Comparison of ENCODE assay signal across 17 cellular contexts in the genomic region with DNA sequence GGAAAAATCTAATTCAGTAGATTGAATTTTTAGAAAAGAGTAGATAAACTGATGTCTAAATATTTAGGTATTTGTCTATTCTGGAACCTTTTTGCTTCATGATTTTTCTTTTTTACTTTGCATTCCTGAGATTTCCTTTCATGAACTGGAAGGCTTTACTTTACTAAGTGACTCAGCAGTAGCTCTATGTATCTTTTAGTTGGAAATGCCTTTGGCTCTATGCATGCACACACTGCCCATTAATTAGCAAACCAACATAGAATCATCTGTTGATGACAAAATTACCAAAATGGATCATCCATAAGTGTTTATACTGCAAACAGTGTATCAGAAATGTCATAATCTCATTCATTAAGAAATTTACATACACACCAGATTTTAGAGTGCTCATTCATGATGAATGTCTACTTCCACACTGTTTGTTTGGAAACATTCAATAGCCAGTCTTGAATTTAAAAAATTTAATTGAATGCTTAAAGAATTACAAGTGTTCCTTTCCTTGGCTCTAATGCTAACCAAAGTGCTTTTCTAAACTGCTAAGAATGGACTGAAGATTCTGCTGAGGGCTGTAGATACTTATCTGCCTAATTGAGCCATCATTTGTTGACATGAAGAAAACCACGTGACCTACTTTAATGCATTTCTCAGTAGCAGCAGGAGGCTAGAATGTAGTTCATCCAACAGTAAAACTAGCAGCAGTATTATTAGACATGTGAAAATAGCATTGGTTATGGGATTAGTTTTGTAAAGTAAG.
DNase-seq lines count a peak whose midpoint lies in the region; ATAC-seq, FAIRE-seq and TF ChIP-seq lines count a peak whose summit lies in the region.
"Had no signal": no experiment of that assay in that cellular context is flagged by ENCODE, and none has a peak within 500 bp of the region (broad histone marks: within the 10 kb centered on the region; RNA-seq: fewer than 3 reads in every experiment).

No MANE protein-coding gene starts in this region.

- H3K4me1 Mint-ChIP-seq in activated naive CD8-positive, alpha-beta T cell treated with anti-CD3 and anti-CD28 coated beads for 36 hours = peaks cover 4% of the 10 kb centered on the region

- H3K27ac Mint-ChIP-seq in activated naive CD8-positive, alpha-beta T cell treated with anti-CD3 and anti-CD28 coated beads for 36 hours = no peak overlapping the region
- H3K27ac Mint-ChIP-seq: activated naive CD4-positive, alpha-beta T cell treated with anti-CD3 and anti-CD28 coated beads for 36 hours; CD4-positive, CD25-positive, alpha-beta regulatory T cell had no signal

- POLR2A ChIA-PET in A549 (lab: Yijun Ruan, JAX) = no interaction called here

- 20% methylated on average over 1 of the region's 1 CpG for WGBS in A549 (ENCODE audit: missing lambda C conversion rate)
- WGBS in GM23248 (ENCODE audit: low coverage in 1 of 2, low lambda C conversion rate in 2 of 2, missing lambda C conversion rate in 2 of 2), 2 experiments = 25 to 28% methylated on average over 1 of the region's 1 CpG

- no peak for TF ChIP-seq EP300 in A549 (IDR thresholded peaks at IDR 0.05)

- H3K4me3 Mint-ChIP-seq in activated naive CD8-positive, alpha-beta T cell treated with anti-CD3 and anti-CD28 coated beads for 36 hours = no peak overlapping the region
- H3K4me3 Mint-ChIP-seq: activated naive CD4-positive, alpha-beta T cell treated with anti-CD3 and anti-CD28 coated beads for 36 hours; CD4-positive, CD25-positive, alpha-beta regulatory T cell had no signal

- peaks cover 38% of the 10 kb centered on the region for H3K36me3 Mint-ChIP-seq in activated naive CD8-positive, alpha-beta T cell treated with anti-CD3 and anti-CD28 coated beads for 36 hours

- H3K4me1 ChIP-seq in A549 = peaks cover 30% of the 10 kb centered on the region
- peaks cover 33% of the 10 kb centered on the region for H3K4me1 ChIP-seq in GM23248 (ENCODE audit: insufficient read depth)
- H3K4me1 ChIP-seq: right atrium auricular region, uterus had no signal

- no peak overlapping the region for H3K9ac ChIP-seq in GM23248

- no peak overlapping the region for H3K4me3 ChIP-seq in A549
- peak overlapping the region; percentile 15; the same call in 1 of the 2 replicates for H3K4me3 ChIP-seq in GM23248
- H3K4me3 ChIP-seq: left ventricle myocardium inferior, right atrium auricular region, uterus had no signal

- no peaks in the 10 kb centered on the region for H3K9me2 ChIP-seq in GM23248 (ENCODE audit: insufficient read depth)

- peak in 1 of 2 experiments; percentile 60; a peak in 2 of 6 replicates for ATAC-seq in A549
- ATAC-seq in GM18502 (IDR thresholded peaks at IDR 0.05; ENCODE audit: poor library complexity, unreplicated experiment) = no peak
- no peak for ATAC-seq in GM18511 (IDR thresholded peaks at IDR 0.05; ENCODE audit: unreplicated experiment)

- no peaks in the 10 kb centered on the region for H3K79me2 ChIP-seq in GM23248 (ENCODE audit: insufficient read depth)

- no peaks in the 10 kb centered on the region for H4K20me1 ChIP-seq in GM23248 (ENCODE audit: insufficient read depth)

- no peak for TF ChIP-seq RAD21 in A549 (conservative IDR thresholded peaks at IDR 0.05 in 1 of 2, IDR thresholded peaks at IDR 0.05 in 1 of 2)

- CTCF ChIA-PET in A549 (lab: Yijun Ruan, JAX) = no interaction called here

- DNase-seq in A549 (ENCODE audit: low read depth in 1 of 2, low spot score in 1 of 2) (peak in 1 of 2 experiments; percentile 18), GM23248 (peak; percentile 80), OCI-M1 (lab: John Stamatoyannopoulos, UW) (peak; percentile 31), hepatic stellate cell (ENCODE audit: low spot score) (peak; percentile 27), MV-4-11 (lab: John Stamatoyannopoulos, UW) (no peak)
- DNase-seq in activated naive CD8-positive, alpha-beta T cell treated with anti-CD3 and anti-CD28 coated beads for 36 hours = no peak
- DNase-seq: activated CD4-positive, alpha-beta T cell treated with anti-CD3 and anti-CD28 coated beads for 1 hour; activated naive CD4-positive, alpha-beta T cell treated with anti-CD3 and anti-CD28 coated beads for 36 hours; CD4-positive, CD25-positive, alpha-beta regulatory T cell; left ventricle myocardium inferior; NCI-H1092 treated with DMSO at 0.1 percent for 48 hours; RPMI8226; uterus had no signal

- peaks cover 39% of the 10 kb centered on the region for H3F3A ChIP-seq in GM23248 (ENCODE audit: insufficient read depth)

- H3K9me3 ChIP-seq in A549 (no peaks in the 10 kb centered on the region), GM23248 (ENCODE audit: low read depth) (no peaks in the 10 kb centered on the region)
- H3K9me3 ChIP-seq: left ventricle myocardium inferior, right atrium auricular region, uterus had no signal

- in situ Hi-C loops in GM23248 (cut with MboI) = no loop called here

- H3K27ac ChIP-seq in A549 (0 out of 6 replicates have a peak overlapping the region, but pooled peaks of 1 of the 2 experiments have one; percentile 8), GM23248 (peak overlapping the region; percentile 50)
- H3K27ac ChIP-seq: left ventricle myocardium inferior, right atrium auricular region, uterus had no signal

- FAIRE-seq in A549 (lab: Jason Lieb, UNC) = peak; percentile 23
- FAIRE-seq: GM18507 had no signal

- peaks cover 4% of the 10 kb centered on the region for H3K9me3 Mint-ChIP-seq in activated naive CD8-positive, alpha-beta T cell treated with anti-CD3 and anti-CD28 coated beads for 36 hours
- H3K9me3 Mint-ChIP-seq: activated naive CD4-positive, alpha-beta T cell treated with anti-CD3 and anti-CD28 coated beads for 36 hours had no signal

- no peaks in the 10 kb centered on the region for H3K27me3 ChIP-seq in GM23248 (replicated peaks; ENCODE audit: insufficient read depth)
- H3K27me3 ChIP-seq: right atrium auricular region, uterus had no signal

- no peak for TF ChIP-seq POLR2A in A549 (IDR thresholded peaks at IDR 0.05; ENCODE audit: low read length)

- no peaks in the 10 kb centered on the region for H3K27me3 Mint-ChIP-seq in activated naive CD8-positive, alpha-beta T cell treated with anti-CD3 and anti-CD28 coated beads for 36 hours
- H3K27me3 Mint-ChIP-seq: CD4-positive, CD25-positive, alpha-beta regulatory T cell had no signal

- no peak for TF ChIP-seq CTCF in A549 (IDR thresholded peaks at IDR 0.05)

- no peaks in the 10 kb centered on the region for H3K36me3 ChIP-seq in GM23248 (ENCODE audit: low read depth)
- H3K36me3 ChIP-seq: left ventricle myocardium inferior, right atrium auricular region, uterus had no signal

- H2AFZ ChIP-seq in GM23248 = no peak overlapping the region

- H3K4me2 ChIP-seq in A549 = peak overlapping the region; percentile 25
- peak overlapping the region; percentile 67 for H3K4me2 ChIP-seq in GM23248 (ENCODE audit: unreplicated experiment)

TF ChIP-seq in A549, 52 proteins besides CTCF, POLR2A, EP300 and RAD21:
- TF ChIP-seq ZSCAN20 (CRISPR knock-in tag; IDR thresholded peaks at IDR 0.05) = no peak
- peak; percentile 65 for TF ChIP-seq USF2 (IDR thresholded peaks at IDR 0.05)

Comparison
In these comparisons a context has a peak if more than half of its experiments do, and no peak if none do; other contexts are left out.
1. DNase-seq: peak in GM23248 (single experiment), OCI-M1 (single experiment) and hepatic stellate cell (single experiment); none in activated naive CD8-positive, alpha-beta T cell treated with anti-CD3 and anti-CD28 coated beads for 36 hours (single experiment) and MV-4-11 (single experiment).